ENCODE assay signal across 21 cellular contexts in the genomic region with DNA sequence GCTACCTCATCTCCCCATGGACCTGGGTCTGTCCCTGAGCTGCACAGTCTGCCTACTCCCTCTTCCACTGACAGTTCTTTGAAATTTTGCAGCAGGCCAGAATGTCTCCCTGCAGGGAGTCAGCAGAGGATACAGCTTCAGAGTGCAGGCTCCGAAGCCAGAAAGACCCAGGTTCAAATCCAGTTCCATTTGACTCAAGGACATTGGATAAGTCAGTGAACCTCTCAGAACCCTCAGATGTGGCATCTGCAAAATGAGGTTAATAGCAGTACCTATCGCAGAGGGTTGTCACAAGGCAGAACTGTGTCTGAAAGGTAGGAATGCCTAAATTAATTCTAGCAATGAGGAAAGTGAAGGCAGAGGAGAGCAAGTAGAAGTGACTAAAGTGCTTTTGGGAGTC.
DNase-seq lines count a peak whose midpoint lies in the region; ATAC-seq and TF ChIP-seq lines count a peak whose summit lies in the region.
"Had no signal": no experiment of that assay in that cellular context is flagged by ENCODE, and none has a peak within 500 bp of the region (broad histone marks: within the 10 kb centered on the region; RNA-seq: fewer than 3 reads in every experiment).

No MANE protein-coding gene starts in this region.

- no peak overlapping the region for H2BK5ac ChIP-seq in mesenchymal stem cell (ENCODE audit: low read depth, low read length, poor library complexity, severe bottlenecking)

- H2AFZ ChIP-seq in mesenchymal stem cell (ENCODE audit: low read depth, low read length): no peak overlapping the region

- H3K27me3 Mint-ChIP-seq in activated CD8-positive, alpha-beta memory T cell treated with anti-CD3 and anti-CD28 coated beads, Interleukin-2, amount 10 ng/mL, durations not matched to agents 7 days and 5 days: no peaks in the 10 kb centered on the region

- H2BK12ac ChIP-seq in mesenchymal stem cell (ENCODE audit: low read length in 2 of 2): no peak overlapping the region

- H3K4me3 ChIP-seq in mesenchymal stem cell (ENCODE audit: insufficient read depth in 1 of 2, low read depth in 1 of 2, low read length in 2 of 2) (no peak overlapping the region), vagina (no peak overlapping the region)
- H3K4me3 ChIP-seq: A549; BLaER1 treated with 17β-estradiol and CSF1 and Interleukin-3, amounts not matched to agents 10 nM and 100 nM; HAP-1 had no signal

- TF ChIP-seq CTCF in vagina (IDR thresholded peaks at IDR 0.05): no peak

- peaks cover 8% of the 10 kb centered on the region for H3K4me1 ChIP-seq in mesenchymal stem cell (ENCODE audit: control insufficient read depth, insufficient read depth, low read depth, low read length)
- no peaks in the 10 kb centered on the region for H3K4me1 ChIP-seq in vagina
- H3K4me1 ChIP-seq: A549; BE2C; BLaER1 treated with 17β-estradiol and CSF1 and Interleukin-3, amounts not matched to agents 10 nM and 100 nM; HAP-1 had no signal

- H3K9me3 Mint-ChIP-seq in activated CD8-positive, alpha-beta memory T cell treated with anti-CD3 and anti-CD28 coated beads, Interleukin-2, amount 10 ng/mL, durations not matched to agents 7 days and 5 days (ENCODE audit: low read depth): no peaks in the 10 kb centered on the region
- H3K9me3 Mint-ChIP-seq: CD4-positive, alpha-beta T cell had no signal

- H3K36me3 ChIP-seq in mesenchymal stem cell (ENCODE audit: control insufficient read depth in 1 of 2, insufficient read depth in 2 of 2, low read depth in 1 of 2, low read length in 2 of 2) (peaks cover 0 to 8% of the 10 kb centered on the region in 2 experiments), vagina (no peaks in the 10 kb centered on the region)
- H3K36me3 ChIP-seq: BE2C; BLaER1 treated with 17β-estradiol and CSF1 and Interleukin-3, amounts not matched to agents 10 nM and 100 nM; HAP-1 had no signal

- no peak overlapping the region for H3K4ac ChIP-seq in mesenchymal stem cell (ENCODE audit: low read depth in 1 of 2, low read length in 2 of 2)

- no peak for ATAC-seq in activated CD8-positive, alpha-beta memory T cell treated with anti-CD3 and anti-CD28 coated beads, Interleukin-2, amount 10 ng/mL, durations not matched to agents 7 days and 5 days
- no peak for ATAC-seq in HG03432 (IDR thresholded peaks at IDR 0.05; ENCODE audit: unreplicated experiment)
- ATAC-seq: A549 had no signal

- no peak overlapping the region for H4K8ac ChIP-seq in mesenchymal stem cell (ENCODE audit: low read length)

- no peak overlapping the region for H3K18ac ChIP-seq in mesenchymal stem cell (ENCODE audit: low read depth in 1 of 2, low read length in 2 of 2)

- CTCF ChIA-PET in activated CD8-positive, alpha-beta memory T cell treated with anti-CD3 and anti-CD28 coated beads, Interleukin-2, amount 10 ng/mL, durations not matched to agents 7 days and 5 days (lab: Charles Lee): no interaction called here

- DNase-seq in activated CD8-positive, alpha-beta memory T cell treated with anti-CD3 and anti-CD28 coated beads, Interleukin-2, amount 10 ng/mL, durations not matched to agents 7 days and 5 days: peak; percentile 7
- no peak for DNase-seq in activated CD8-positive, alpha-beta memory T cell treated with anti-CD3 and anti-CD28 coated beads for 24 hours
- DNase-seq in NCI-H69 (lab: John Stamatoyannopoulos, UW) (peak; percentile 57), mesenchymal stem cell (no peak), vagina (ENCODE audit: extremely low spot score in 2 of 2) (peak; percentile 69 to 77), T-helper 1 cell (no peak)
- DNase-seq: 8988T; ACHN; AML-193; BE2C; CD4-positive, alpha-beta T cell; CD8-positive, alpha-beta memory T cell; DMS53; DND-41; GOT3; HFFc6 had no signal

- H3K4me3 Mint-ChIP-seq in activated CD8-positive, alpha-beta memory T cell treated with anti-CD3 and anti-CD28 coated beads, Interleukin-2, amount 10 ng/mL, durations not matched to agents 7 days and 5 days: no peak overlapping the region
- H3K4me3 Mint-ChIP-seq: CD14-positive monocyte; CD4-positive, alpha-beta T cell; CD8-positive, alpha-beta memory T cell; HFFc6 had no signal

- no peak for TF ChIP-seq POLR2A in vagina (IDR thresholded peaks at IDR 0.05)

- no peak overlapping the region for H3K27ac ChIP-seq in mesenchymal stem cell (ENCODE audit: low read length, poor library complexity, severe bottlenecking)
- no peak overlapping the region for H3K27ac ChIP-seq in vagina
- H3K27ac ChIP-seq: A549; BLaER1 treated with 17β-estradiol and CSF1 and Interleukin-3, amounts not matched to agents 10 nM and 100 nM had no signal

- intact Hi-C loops in vagina (cut with DNase I): no loop called here

- no peak overlapping the region for H3K14ac ChIP-seq in mesenchymal stem cell (ENCODE audit: low read length in 2 of 2)

- H2BK120ac ChIP-seq in mesenchymal stem cell (ENCODE audit: low read depth, low read length): no peak overlapping the region

- H3K4me1 Mint-ChIP-seq in activated CD8-positive, alpha-beta memory T cell treated with anti-CD3 and anti-CD28 coated beads, Interleukin-2, amount 10 ng/mL, durations not matched to agents 7 days and 5 days: no peaks in the 10 kb centered on the region
- H3K4me1 Mint-ChIP-seq: CD14-positive monocyte; CD8-positive, alpha-beta memory T cell had no signal

- H3K36me3 Mint-ChIP-seq in activated CD8-positive, alpha-beta memory T cell treated with anti-CD3 and anti-CD28 coated beads, Interleukin-2, amount 10 ng/mL, durations not matched to agents 7 days and 5 days: no peaks in the 10 kb centered on the region
- H3K36me3 Mint-ChIP-seq: CD14-positive monocyte; CD8-positive, alpha-beta memory T cell had no signal

- H3K23ac ChIP-seq in mesenchymal stem cell (ENCODE audit: low read length in 2 of 2): no peak overlapping the region

- no peak overlapping the region for H3K27ac Mint-ChIP-seq in activated CD8-positive, alpha-beta memory T cell treated with anti-CD3 and anti-CD28 coated beads, Interleukin-2, amount 10 ng/mL, durations not matched to agents 7 days and 5 days
- H3K27ac Mint-ChIP-seq: CD4-positive, alpha-beta T cell; HFFc6 had no signal

- H2AK5ac ChIP-seq in mesenchymal stem cell (ENCODE audit: low read length, severe bottlenecking): peak overlapping the region; percentile 51

- 72% methylated on average over 2 of the region's 2 CpGs for WGBS in mesenchymal stem cell

- H3K4me2 ChIP-seq in mesenchymal stem cell (ENCODE audit: low read length, poor library complexity, severe bottlenecking): no peak overlapping the region
- H3K4me2 ChIP-seq: A549; BLaER1 treated with 17β-estradiol and CSF1 and Interleukin-3, amounts not matched to agents 10 nM and 100 nM had no signal

- H3K9ac ChIP-seq in mesenchymal stem cell (ENCODE audit: low read length): no peak overlapping the region
- H3K9ac ChIP-seq: BLaER1 treated with 17β-estradiol and CSF1 and Interleukin-3, amounts not matched to agents 10 nM and 100 nM had no signal

- H4K91ac ChIP-seq in mesenchymal stem cell (ENCODE audit: low read length): no peak overlapping the region

- no peaks in the 10 kb centered on the region for H3K79me1 ChIP-seq in mesenchymal stem cell (replicated peaks; ENCODE audit: low read length, poor library complexity, severe bottlenecking)

- H3K9me3 ChIP-seq in mesenchymal stem cell (ENCODE audit: control insufficient read depth, low read length): no peaks in the 10 kb centered on the region
- no peaks in the 10 kb centered on the region for H3K9me3 ChIP-seq in vagina
- H3K9me3 ChIP-seq: A549; BE2C; BLaER1 treated with 17β-estradiol and CSF1 and Interleukin-3, amounts not matched to agents 10 nM and 100 nM; HAP-1 had no signal

- H2BK15ac ChIP-seq in mesenchymal stem cell (ENCODE audit: low read depth, poor library complexity, severe bottlenecking): no peak overlapping the region

- H3K27me3 ChIP-seq in mesenchymal stem cell (ENCODE audit: control insufficient read depth in 1 of 2, insufficient read depth in 1 of 2, low read length in 2 of 2) (peaks cover 0 to 10% of the 10 kb centered on the region in 2 experiments), vagina (no peaks in the 10 kb centered on the region)
- H3K27me3 ChIP-seq: BE2C; BLaER1 treated with 17β-estradiol and CSF1 and Interleukin-3, amounts not matched to agents 10 nM and 100 nM had no signal

Comparison
In these comparisons a context has a peak if more than half of its experiments do, and no peak if none do; other contexts are left out.
1. DNase-seq: peak in activated CD8-positive, alpha-beta memory T cell treated with anti-CD3 and anti-CD28 coated beads, Interleukin-2, amount 10 ng/mL, durations not matched to agents 7 days and 5 days (single experiment), NCI-H69 (single experiment) and vagina (2 of 2); none in activated CD8-positive, alpha-beta memory T cell treated with anti-CD3 and anti-CD28 coated beads for 24 hours (single experiment), mesenchymal stem cell (single experiment) and T-helper 1 cell (0 of 5).